In genomic region chr2:225282858-225283693, GRCh38 we compare ENCODE assay signal across 7 cellular contexts.
DNase-seq lines count a peak whose midpoint lies in the region; ATAC-seq and TF ChIP-seq lines count a peak whose summit lies in the region.

No MANE protein-coding gene starts in this region.

- H3K27ac ChIP-seq in DND-41 (ENCODE audit: low read length) (no peak overlapping the region), left lung (no peak overlapping the region)

- no peaks in the 10 kb centered on the region for H3K4me1 ChIP-seq in DND-41 (ENCODE audit: insufficient read depth, low read length)
- H3K4me1 ChIP-seq in left lung: no peaks in the 10 kb centered on the region

- DNase-seq in DND-41 (peak; percentile 12), NCI-H2196 treated with DMSO at 0.1 percent for 48 hours (lab: John Stamatoyannopoulos, UW; ENCODE audit: unreplicated experiment) (peak; percentile 13), amniotic epithelial cell (ENCODE audit: low read depth) (peak; percentile 65), left lung (no peak), occipital lobe (lab: John Stamatoyannopoulos, UW) (no peak)

- peak; percentile 67; the same call in 2 of the 3 replicates for ATAC-seq in DND-41 (ENCODE audit: insufficient read depth, low read depth)
- ATAC-seq in GM19035 (IDR thresholded peaks at IDR 0.05; ENCODE audit: unreplicated experiment): peak; percentile 77
- peak; percentile 74 for ATAC-seq in HG03064 (IDR thresholded peaks at IDR 0.05; ENCODE audit: low read depth, unreplicated experiment)
- ATAC-seq in left lung: peak; percentile 71

- no peak overlapping the region for H2AFZ ChIP-seq in DND-41 (ENCODE audit: low read depth, low read length)

- no peak overlapping the region for H3K4me2 ChIP-seq in DND-41 (ENCODE audit: insufficient read depth, low read length)

- peak; percentile 80 for TF ChIP-seq CTCF in DND-41 (IDR thresholded peaks at IDR 0.05; ENCODE audit: borderline replicate concordance, extremely low read depth, low read length, poor library complexity, severe bottlenecking)
- TF ChIP-seq CTCF in left lung (IDR thresholded peaks at IDR 0.05): peak; percentile 45

- H4K20me1 ChIP-seq in DND-41 (ENCODE audit: insufficient read depth, low read length): no peaks in the 10 kb centered on the region

- intact Hi-C loops in left lung (cut with DNase I): loop anchor here in 1 of 2 donors (10.0 kb wide), 1 partner anchor 372 kb away; no protein-coding TSS in a partner anchor

- H3K9me3 ChIP-seq in DND-41 (ENCODE audit: insufficient read depth, low read length, severe bottlenecking): no peaks in the 10 kb centered on the region
- H3K9me3 ChIP-seq in left lung: peaks cover 0 to 4% of the 10 kb centered on the region in 2 donors

- H3K4me3 ChIP-seq in DND-41 (ENCODE audit: low read depth in 1 of 2, low read length in 2 of 2) (no peak overlapping the region), left lung (no peak overlapping the region)

- H3K27me3 ChIP-seq in DND-41 (ENCODE audit: insufficient read depth, low read length, poor library complexity) (no peaks in the 10 kb centered on the region), left lung (no peaks in the 10 kb centered on the region)

- no peaks in the 10 kb centered on the region for H3K79me2 ChIP-seq in DND-41 (ENCODE audit: insufficient read depth, low read length)

- H3K9ac ChIP-seq in DND-41 (ENCODE audit: low read depth, low read length): no peak overlapping the region

- H3K36me3 ChIP-seq in DND-41 (ENCODE audit: insufficient read depth, low read length): no peaks in the 10 kb centered on the region
- H3K36me3 ChIP-seq in left lung: no peaks in the 10 kb centered on the region

Comparison
In these comparisons a context has a peak if more than half of its experiments do, and no peak if none do; other contexts are left out.
1. DNase-seq: peak in DND-41 (single experiment), NCI-H2196 treated with DMSO at 0.1 percent for 48 hours (single experiment) and amniotic epithelial cell (single experiment); none in left lung (0 of 2) and occipital lobe (single experiment).
2. Peak in every context shown above with its lines, with median percentiles within 50 percentile points of each other: ATAC-seq.